10 cellular contexts compared by ENCODE assay signal in genomic region chr15:38071211-38071972, GRCh38.
A peak's percentile ranks its signal among the peaks of the same experiment; 100 is the strongest.
DNase-seq lines count a peak whose midpoint lies in the region; ATAC-seq and TF ChIP-seq lines count a peak whose summit lies in the region.
"Had no signal": no experiment of that assay in that cellular context is flagged by ENCODE, and none has a peak within 500 bp of the region (broad histone marks: within the 10 kb centered on the region; RNA-seq: fewer than 3 reads in every experiment).

No MANE protein-coding gene starts in this region.

- no peak overlapping the region for H3K27ac Mint-ChIP-seq in immature natural killer cell
- H3K27ac Mint-ChIP-seq in activated CD8-positive, alpha-beta memory T cell treated with anti-CD3 and anti-CD28 coated beads, Interleukin-2, amount 10 ng/mL, durations not matched to agents 7 days and 5 days = no peak overlapping the region
- H3K27ac Mint-ChIP-seq: activated T-helper 2 cell treated with anti-CD3 and anti-CD28 coated beads, Interferon-gamma antibody, Interleukin-2, Interleukin-4, amounts not matched to agents 10 μg/mL and 5 μg/mL and 100 μg/mL, durations not matched to agents 14 hours and 24 hours and 36 hours had no signal

- CTCF ChIA-PET in activated CD8-positive, alpha-beta memory T cell treated with anti-CD3 and anti-CD28 coated beads, Interleukin-2, amount 10 ng/mL, durations not matched to agents 7 days and 5 days (lab: Charles Lee) = no interaction called here

- H3K27ac ChIP-seq in ascending aorta = peak overlapping the region; percentile 94 to 95
- H3K27ac ChIP-seq in smooth muscle cell (ENCODE audit: low read depth) = peak overlapping the region; percentile 93

- TF ChIP-seq CTCF in ascending aorta (IDR thresholded peaks at IDR 0.05) (no peak), smooth muscle cell (IDR thresholded peaks at IDR 0.05; ENCODE audit: borderline replicate concordance, insufficient read depth, poor library complexity, severe bottlenecking) (no peak)

- H3K36me3 Mint-ChIP-seq in immature natural killer cell = no peaks in the 10 kb centered on the region
- no peaks in the 10 kb centered on the region for H3K36me3 Mint-ChIP-seq in activated CD8-positive, alpha-beta memory T cell treated with anti-CD3 and anti-CD28 coated beads, Interleukin-2, amount 10 ng/mL, durations not matched to agents 7 days and 5 days

- H3K9me3 Mint-ChIP-seq in immature natural killer cell = peaks cover 0 to 2% (median 0%) of the 10 kb centered on the region in 6 donors
- no peaks in the 10 kb centered on the region for H3K9me3 Mint-ChIP-seq in activated CD8-positive, alpha-beta memory T cell treated with anti-CD3 and anti-CD28 coated beads, Interleukin-2, amount 10 ng/mL, durations not matched to agents 7 days and 5 days (ENCODE audit: low read depth)
- H3K9me3 Mint-ChIP-seq: activated T-helper 2 cell treated with anti-CD3 and anti-CD28 coated beads, Interferon-gamma antibody, Interleukin-2, Interleukin-4, amounts not matched to agents 10 μg/mL and 5 μg/mL and 100 μg/mL, durations not matched to agents 14 hours and 24 hours and 36 hours had no signal

- H3K79me2 ChIP-seq in smooth muscle cell (ENCODE audit: low read depth) = no peaks in the 10 kb centered on the region

- no peaks in the 10 kb centered on the region for H3K36me3 ChIP-seq in ascending aorta
- no peaks in the 10 kb centered on the region for H3K36me3 ChIP-seq in smooth muscle cell (ENCODE audit: low read depth)

- ATAC-seq in activated CD8-positive, alpha-beta memory T cell treated with anti-CD3 and anti-CD28 coated beads, Interleukin-2, amount 10 ng/mL, durations not matched to agents 7 days and 5 days = no peak

- peak; percentile 6 for DNase-seq in HT-29 (ENCODE audit: low spot score)
- no peak for DNase-seq in ascending aorta (ENCODE audit: low spot score in 2 of 2)
- DNase-seq in immature natural killer cell = no peak
- DNase-seq in smooth muscle cell (lab: John Stamatoyannopoulos, UW; ENCODE audit: unreplicated experiment) = no peak
- no peak for DNase-seq in Ammon's horn (ENCODE audit: low spot score)
- DNase-seq in activated CD8-positive, alpha-beta memory T cell treated with anti-CD3 and anti-CD28 coated beads, Interleukin-2, amount 10 ng/mL, durations not matched to agents 7 days and 5 days = no peak
- DNase-seq in AML-193 (lab: John Stamatoyannopoulos, UW) = no peak
- DNase-seq in anterior cingulate cortex (lab: John Stamatoyannopoulos, UW) = no peak
- DNase-seq: NCI-H2107 had no signal

- peak overlapping the region; percentile 84 for H3K9ac ChIP-seq in smooth muscle cell (ENCODE audit: low read depth)

- peaks cover 4 to 34% (median 7%) of the 10 kb centered on the region in 3 donors for H3K27me3 Mint-ChIP-seq in immature natural killer cell (ENCODE audit: low read depth in 3 of 3)
- peaks cover 88% of the 10 kb centered on the region for H3K27me3 Mint-ChIP-seq in activated CD8-positive, alpha-beta memory T cell treated with anti-CD3 and anti-CD28 coated beads, Interleukin-2, amount 10 ng/mL, durations not matched to agents 7 days and 5 days

- H3K4me2 ChIP-seq in smooth muscle cell = peak overlapping the region; percentile 82

- H4K20me1 ChIP-seq in smooth muscle cell (ENCODE audit: low read depth) = no peaks in the 10 kb centered on the region

- peaks cover 20 to 41% of the 10 kb centered on the region in 2 donors for H3K4me1 Mint-ChIP-seq in immature natural killer cell
- peaks cover 31% of the 10 kb centered on the region for H3K4me1 Mint-ChIP-seq in activated CD8-positive, alpha-beta memory T cell treated with anti-CD3 and anti-CD28 coated beads, Interleukin-2, amount 10 ng/mL, durations not matched to agents 7 days and 5 days

- intact Hi-C loops in ascending aorta (cut with DNase I) = loop anchor here (5.0 kb wide), 1 partner anchor 61 kb away; no protein-coding TSS in a partner anchor

- WGBS in smooth muscle cell (ENCODE audit: low lambda C conversion rate) = 78% methylated on average over 11 of the region's 11 CpGs

- H2AFZ ChIP-seq in smooth muscle cell (ENCODE audit: low read depth) = no peak overlapping the region

- H3F3A ChIP-seq in smooth muscle cell (ENCODE audit: low read depth) = peaks cover 30% of the 10 kb centered on the region

- peaks cover 0 to 22% of the 10 kb centered on the region in 2 donors for H3K4me1 ChIP-seq in ascending aorta
- H3K4me1 ChIP-seq in smooth muscle cell (ENCODE audit: low read depth) = peaks cover 60% of the 10 kb centered on the region

- H3K4me3 ChIP-seq in ascending aorta (no peak overlapping the region), smooth muscle cell (no peak overlapping the region)

- no peaks in the 10 kb centered on the region for H3K9me3 ChIP-seq in ascending aorta
- no peaks in the 10 kb centered on the region for H3K9me3 ChIP-seq in smooth muscle cell (replicated peaks; ENCODE audit: low read depth)

- H3K27me3 ChIP-seq in ascending aorta (no peaks in the 10 kb centered on the region), smooth muscle cell (ENCODE audit: low read depth) (no peaks in the 10 kb centered on the region)

- H3K4me3 Mint-ChIP-seq in immature natural killer cell = peak overlapping the region in 3 of 5 donors; percentile 80 to 84 (median 81)
- H3K4me3 Mint-ChIP-seq in activated CD8-positive, alpha-beta memory T cell treated with anti-CD3 and anti-CD28 coated beads, Interleukin-2, amount 10 ng/mL, durations not matched to agents 7 days and 5 days = no peak overlapping the region
